ENCODE assay signal across 1 cellular context in genomic region chr19:46574533-46574932, GRCh38.
A peak's percentile ranks its signal among the peaks of the same experiment; 100 is the strongest.
TF ChIP-seq lines count a peak whose summit lies in the region.

No MANE protein-coding gene starts in this region.

TF ChIP-seq in HEK293, 187 proteins besides CTCF, POLR2A, EP300 and RAD21 (continued from another document):
- TF ChIP-seq, protein P1, sequence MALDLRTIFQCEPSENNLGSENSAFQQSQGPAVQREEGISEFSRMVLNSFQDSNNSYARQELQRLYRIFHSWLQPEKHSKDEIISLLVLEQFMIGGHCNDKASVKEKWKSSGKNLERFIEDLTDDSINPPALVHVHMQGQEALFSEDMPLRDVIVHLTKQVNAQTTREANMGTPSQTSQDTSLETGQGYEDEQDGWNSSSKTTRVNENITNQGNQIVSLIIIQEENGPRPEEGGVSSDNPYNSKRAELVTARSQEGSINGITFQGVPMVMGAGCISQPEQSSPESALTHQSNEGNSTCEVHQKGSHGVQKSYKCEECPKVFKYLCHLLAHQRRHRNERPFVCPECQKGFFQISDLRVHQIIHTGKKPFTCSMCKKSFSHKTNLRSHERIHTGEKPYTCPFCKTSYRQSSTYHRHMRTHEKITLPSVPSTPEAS (tag by site-specific recombination; IDR thresholded peaks at IDR 0.05), result no peak
- TF ChIP-seq, protein P2, sequence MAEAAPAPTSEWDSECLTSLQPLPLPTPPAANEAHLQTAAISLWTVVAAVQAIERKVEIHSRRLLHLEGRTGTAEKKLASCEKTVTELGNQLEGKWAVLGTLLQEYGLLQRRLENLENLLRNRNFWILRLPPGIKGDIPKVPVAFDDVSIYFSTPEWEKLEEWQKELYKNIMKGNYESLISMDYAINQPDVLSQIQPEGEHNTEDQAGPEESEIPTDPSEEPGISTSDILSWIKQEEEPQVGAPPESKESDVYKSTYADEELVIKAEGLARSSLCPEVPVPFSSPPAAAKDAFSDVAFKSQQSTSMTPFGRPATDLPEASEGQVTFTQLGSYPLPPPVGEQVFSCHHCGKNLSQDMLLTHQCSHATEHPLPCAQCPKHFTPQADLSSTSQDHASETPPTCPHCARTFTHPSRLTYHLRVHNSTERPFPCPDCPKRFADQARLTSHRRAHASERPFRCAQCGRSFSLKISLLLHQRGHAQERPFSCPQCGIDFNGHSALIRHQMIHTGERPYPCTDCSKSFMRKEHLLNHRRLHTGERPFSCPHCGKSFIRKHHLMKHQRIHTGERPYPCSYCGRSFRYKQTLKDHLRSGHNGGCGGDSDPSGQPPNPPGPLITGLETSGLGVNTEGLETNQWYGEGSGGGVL (tag by site-specific recombination; IDR thresholded peaks at IDR 0.05), result peak; percentile 61; the same call in 1 of the 2 replicates
- peak; percentile 97 for TF ChIP-seq ZFHX2 (tag by site-specific recombination; conservative IDR thresholded peaks at IDR 0.05)
- peak; percentile 94 for TF ChIP-seq EGR2 (tag by site-specific recombination; IDR thresholded peaks at IDR 0.05; ENCODE audit: low read depth)
- TF ChIP-seq ZNF629 (tag by site-specific recombination; IDR thresholded peaks at IDR 0.05), result no peak
- TF ChIP-seq, protein P3, sequence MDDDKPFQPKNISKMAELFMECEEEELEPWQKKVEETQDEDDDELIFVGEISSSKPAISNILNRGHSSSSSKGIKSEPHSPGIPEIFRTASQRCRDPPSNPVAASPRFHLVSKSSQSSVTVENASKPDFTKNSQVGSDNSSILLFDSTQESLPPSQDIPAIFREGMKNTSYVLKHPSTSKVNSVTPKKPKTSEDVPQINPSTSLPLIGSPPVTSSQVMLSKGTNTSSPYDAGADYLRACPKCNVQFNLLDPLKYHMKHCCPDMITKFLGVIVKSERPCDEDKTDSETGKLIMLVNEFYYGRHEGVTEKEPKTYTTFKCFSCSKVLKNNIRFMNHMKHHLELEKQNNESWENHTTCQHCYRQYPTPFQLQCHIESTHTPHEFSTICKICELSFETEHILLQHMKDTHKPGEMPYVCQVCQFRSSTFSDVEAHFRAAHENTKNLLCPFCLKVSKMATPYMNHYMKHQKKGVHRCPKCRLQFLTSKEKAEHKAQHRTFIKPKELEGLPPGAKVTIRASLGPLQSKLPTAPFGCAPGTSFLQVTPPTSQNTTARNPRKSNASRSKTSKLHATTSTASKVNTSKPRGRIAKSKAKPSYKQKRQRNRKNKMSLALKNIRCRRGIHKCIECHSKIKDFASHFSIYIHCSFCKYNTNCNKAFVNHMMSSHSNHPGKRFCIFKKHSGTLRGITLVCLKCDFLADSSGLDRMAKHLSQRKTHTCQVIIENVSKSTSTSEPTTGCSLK (tag by site-specific recombination; IDR thresholded peaks at IDR 0.05), result no peak
- no peak for TF ChIP-seq HOXD13 (CRISPR knock-in tag; IDR thresholded peaks at IDR 0.05; ENCODE audit: borderline replicate concordance)
- peak; percentile 25; the same call in 1 of the 2 replicates for TF ChIP-seq KLF16 (tag by site-specific recombination; IDR thresholded peaks at IDR 0.05)
- peak; percentile 78 for TF ChIP-seq ZNF335 (tag by site-specific recombination; conservative IDR thresholded peaks at IDR 0.05)
- peak; percentile 81 for TF ChIP-seq ZIC2 (tag by site-specific recombination; IDR thresholded peaks at IDR 0.05)
- peak; percentile 31; the same call in 1 of the 2 replicates for TF ChIP-seq PATZ1 (tag by site-specific recombination; IDR thresholded peaks at IDR 0.05)
- peak; percentile 88 for TF ChIP-seq GLIS1 (tag by site-specific recombination; IDR thresholded peaks at IDR 0.05)
- 0 out of 2 replicates have a peak, but pooled peaks have one; percentile 18 for TF ChIP-seq ZNF24 (tag by site-specific recombination; IDR thresholded peaks at IDR 0.05)
- TF ChIP-seq, protein P4, sequence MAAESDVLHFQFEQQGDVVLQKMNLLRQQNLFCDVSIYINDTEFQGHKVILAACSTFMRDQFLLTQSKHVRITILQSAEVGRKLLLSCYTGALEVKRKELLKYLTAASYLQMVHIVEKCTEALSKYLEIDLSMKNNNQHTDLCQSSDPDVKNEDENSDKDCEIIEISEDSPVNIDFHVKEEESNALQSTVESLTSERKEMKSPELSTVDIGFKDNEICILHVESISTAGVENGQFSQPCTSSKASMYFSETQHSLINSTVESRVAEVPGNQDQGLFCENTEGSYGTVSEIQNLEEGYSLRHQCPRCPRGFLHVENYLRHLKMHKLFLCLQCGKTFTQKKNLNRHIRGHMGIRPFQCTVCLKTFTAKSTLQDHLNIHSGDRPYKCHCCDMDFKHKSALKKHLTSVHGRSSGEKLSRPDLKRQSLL (tag by site-specific recombination; IDR thresholded peaks at IDR 0.05), result 0 out of 2 replicates have a peak, but pooled peaks have one; percentile 25
- TF ChIP-seq SP7 (tag by site-specific recombination; IDR thresholded peaks at IDR 0.05), result 0 out of 2 replicates have a peak, but pooled peaks have one; percentile 20
